In the genomic region with DNA sequence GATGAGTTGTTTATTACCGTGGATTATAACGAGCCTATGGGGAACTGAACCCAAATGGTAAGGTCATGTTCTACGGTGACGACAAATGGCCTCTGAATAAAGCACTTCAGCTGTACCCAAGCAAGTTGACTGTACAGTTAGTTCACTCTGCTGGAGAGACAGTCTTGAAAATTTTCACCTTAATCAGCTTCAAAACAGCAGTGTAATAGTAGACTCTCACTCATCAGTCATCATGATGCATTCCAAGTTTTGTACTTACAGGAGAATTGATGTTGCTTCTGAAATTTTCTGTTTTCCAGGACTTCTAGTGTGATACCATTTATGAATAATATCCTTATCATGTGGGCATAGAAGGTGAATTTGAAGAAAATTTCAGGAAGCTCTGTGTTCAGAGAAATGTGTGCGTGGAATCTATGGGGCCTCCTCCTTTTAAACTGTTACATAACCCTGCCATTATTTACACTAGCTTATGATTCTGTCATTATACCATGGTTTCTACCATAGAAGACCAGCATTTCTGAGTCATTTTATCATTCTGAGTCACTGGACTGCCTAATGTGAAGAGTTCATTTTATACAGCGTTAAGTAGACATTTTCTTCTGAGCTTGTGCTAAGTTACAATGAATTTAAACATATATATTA, we compare ENCODE assay signal across 14 cellular contexts.
DNase-seq lines count a peak whose midpoint lies in the region; ATAC-seq and TF ChIP-seq lines count a peak whose summit lies in the region.
"Had no signal": no experiment of that assay in that cellular context is flagged by ENCODE, and none has a peak within 500 bp of the region (broad histone marks: within the 10 kb centered on the region; RNA-seq: fewer than 3 reads in every experiment).

No MANE protein-coding gene starts in this region.

- H3K4me2 ChIP-seq in GM23248 (ENCODE audit: unreplicated experiment): peak overlapping the region; percentile 67

- H3K36me3 ChIP-seq in A673 (ENCODE audit: insufficient read depth, low read length, poor library complexity, severe bottlenecking): no peaks in the 10 kb centered on the region
- 0 out of 2 replicates have a peak, but pooled peaks cover 9% of the 10 kb centered on the region for H3K36me3 ChIP-seq in GM23248 (ENCODE audit: low read depth)
- peaks cover 0 to 3% of the 10 kb centered on the region in 2 donors for H3K36me3 ChIP-seq in aorta (ENCODE audit: control insufficient read depth in 1 of 2, insufficient read depth in 2 of 2, low read length in 1 of 2)
- H3K36me3 ChIP-seq in CD8-positive, alpha-beta memory T cell (ENCODE audit: insufficient read depth, low read length): no peaks in the 10 kb centered on the region
- H3K36me3 ChIP-seq: ovary had no signal

- H3K27me3 ChIP-seq in A673 (replicated peaks; ENCODE audit: insufficient read depth, low read depth, low read length, poor library complexity) (no peaks in the 10 kb centered on the region), GM23248 (replicated peaks; ENCODE audit: insufficient read depth) (no peaks in the 10 kb centered on the region), aorta (ENCODE audit: control insufficient read depth in 1 of 2, insufficient read depth in 2 of 2, low read length in 1 of 2) (no peaks in the 10 kb centered on the region)
- H3K27me3 ChIP-seq in CD8-positive, alpha-beta memory T cell (ENCODE audit: insufficient read depth, low read length, poor library complexity, severe bottlenecking): no peaks in the 10 kb centered on the region
- H3K27me3 ChIP-seq: ovary had no signal

- H3K4me1 ChIP-seq in A673 (ENCODE audit: insufficient read depth, low read length, poor library complexity, severe bottlenecking): peaks cover 32% of the 10 kb centered on the region
- peaks cover 50% of the 10 kb centered on the region for H3K4me1 ChIP-seq in GM23248 (ENCODE audit: insufficient read depth)
- H3K4me1 ChIP-seq in aorta (ENCODE audit: control insufficient read depth in 1 of 2, insufficient read depth in 2 of 2, low read length in 2 of 2): no peaks in the 10 kb centered on the region
- no peaks in the 10 kb centered on the region for H3K4me1 ChIP-seq in CD8-positive, alpha-beta memory T cell (ENCODE audit: insufficient read depth, low read length)

- POLR2A ChIA-PET in A673 (lab: Charles Lee; ENCODE audit: low non-redundant PET) (no interaction called here), RWPE1 (lab: Yijun Ruan, JAX; ENCODE audit: low non-redundant PET) (interaction anchor here (1.1 kb wide), 1 partner anchor 227 kb away, joined by 3 read pairs; no protein-coding TSS in a partner anchor)
- POLR2A ChIA-PET in CD8-positive, alpha-beta memory T cell (lab: Charles Lee): no interaction called here

- no peak for ATAC-seq in aorta (ENCODE audit: low FRiP score)
- ATAC-seq: left cardiac atrium had no signal

- H3K9me3 ChIP-seq in A673 (ENCODE audit: low read depth, low read length, poor library complexity, severe bottlenecking): no peaks in the 10 kb centered on the region
- no peaks in the 10 kb centered on the region for H3K9me3 ChIP-seq in GM23248 (ENCODE audit: low read depth)
- H3K9me3 ChIP-seq in aorta (ENCODE audit: control insufficient read depth, low read length): no peaks in the 10 kb centered on the region
- no peaks in the 10 kb centered on the region for H3K9me3 ChIP-seq in CD8-positive, alpha-beta memory T cell (ENCODE audit: low read length)
- H3K9me3 ChIP-seq: ovary had no signal

- no peak overlapping the region for H3K4me3 Mint-ChIP-seq in CD8-positive, alpha-beta memory T cell
- H3K4me3 Mint-ChIP-seq: CD4-positive, CD25-positive, alpha-beta regulatory T cell had no signal

- H3K4me1 Mint-ChIP-seq in CD8-positive, alpha-beta memory T cell: peaks cover 0 to 3% (median 0%) of the 10 kb centered on the region in 3 donors

- peaks cover 94% of the 10 kb centered on the region for H3K79me2 ChIP-seq in GM23248 (ENCODE audit: insufficient read depth)

- TF ChIP-seq CTCF in A673 (conservative IDR thresholded peaks at IDR 0.05; ENCODE audit: low read depth, low read length): no peak
- TF ChIP-seq CTCF in RWPE1 (conservative IDR thresholded peaks at IDR 0.05; ENCODE audit: low read depth): no peak

- intact Hi-C loops in A673 (cut with micrococcal nuclease; ENCODE audit: unreplicated experiment): no loop called here
- intact Hi-C loops in aorta (cut with DNase I): no loop called here

- no peak overlapping the region for H2AFZ ChIP-seq in GM23248

- whole genome bisulfite sequencing in GM23248 (ENCODE audit: low coverage in 1 of 2, low lambda C conversion rate in 2 of 2, missing lambda C conversion rate in 2 of 2), 2 experiments: 44 to 46% methylated on average over 6 of the region's 6 CpGs
- 86 to 87% methylated on average over 6 of the region's 6 CpGs for whole genome bisulfite sequencing in aorta, 2 donors

- H3F3A ChIP-seq in GM23248 (ENCODE audit: insufficient read depth): peaks cover 55% of the 10 kb centered on the region

- H3K4me3 ChIP-seq in A673 (ENCODE audit: low read depth, low read length, poor library complexity, severe bottlenecking) (no peak overlapping the region), GM23248 (no peak overlapping the region), aorta (ENCODE audit: low read length in 2 of 2) (no peak overlapping the region)
- H3K4me3 ChIP-seq in CD8-positive, alpha-beta memory T cell (ENCODE audit: low read length): no peak overlapping the region
- H3K4me3 ChIP-seq: ovary had no signal

- no TSS peak for BruUV-seq in A673 (replicated peaks; lab: Mats Ljungman, UMichigan)

- DNase-seq in A673 (ENCODE audit: low spot score): peak; percentile 44
- peak; percentile 89 for DNase-seq in GM23248
- peak; percentile 52 for DNase-seq in RWPE1 (ENCODE audit: low spot score)
- peak; percentile 88 for DNase-seq in fibroblast of peridontal ligament (ENCODE audit: extremely low read depth)
- no peak for DNase-seq in DMS79 treated with DMSO at 0.1 percent for 48 hours (lab: John Stamatoyannopoulos, UW)
- DNase-seq in aorta: no peak
- DNase-seq in CD8-positive, alpha-beta memory T cell: no peak
- no peak for DNase-seq in stimulated activated CD4-positive, alpha-beta T cell treated with anti-CD3 and anti-CD28 coated beads, Interleukin-4, amount 100 ng/mL, for 1 hour
- DNase-seq: effector CD8-positive, alpha-beta T cell; H7; left cardiac atrium; NCI-H446 treated with DMSO at 0.1 percent for 48 hours; ovary had no signal

- H3K36me3 Mint-ChIP-seq in CD8-positive, alpha-beta memory T cell: peaks cover 13 to 24% (median 22%) of the 10 kb centered on the region in 3 donors

- no peak overlapping the region for H3K27ac Mint-ChIP-seq in CD8-positive, alpha-beta memory T cell
- H3K27ac Mint-ChIP-seq: CD4-positive, CD25-positive, alpha-beta regulatory T cell had no signal

- in situ Hi-C loops in GM23248 (cut with MboI): no loop called here

- H3K27ac ChIP-seq in A673 (ENCODE audit: low read depth, low read length, poor library complexity, severe bottlenecking): no peak overlapping the region
- H3K27ac ChIP-seq in GM23248: peak overlapping the region; percentile 85
- no peak overlapping the region for H3K27ac ChIP-seq in RWPE1
- no peak overlapping the region for H3K27ac ChIP-seq in aorta (ENCODE audit: low read depth in 1 of 2, low read length in 2 of 2)
- H3K27ac ChIP-seq in CD8-positive, alpha-beta memory T cell (ENCODE audit: low read depth, low read length): no peak overlapping the region
- H3K27ac ChIP-seq: ovary had no signal

- no peaks in the 10 kb centered on the region for H3K27me3 Mint-ChIP-seq in CD8-positive, alpha-beta memory T cell
- H3K27me3 Mint-ChIP-seq: CD4-positive, CD25-positive, alpha-beta regulatory T cell had no signal

- H3K9me3 Mint-ChIP-seq in CD8-positive, alpha-beta memory T cell: no peaks in the 10 kb centered on the region

- H3K9ac ChIP-seq in GM23248: peak overlapping the region; percentile 36; the same call in 1 of the 2 replicates

- H3K9me2 ChIP-seq in GM23248 (ENCODE audit: insufficient read depth): no peaks in the 10 kb centered on the region

- 0 out of 2 replicates have a peak, but pooled peaks cover 4% of the 10 kb centered on the region for H4K20me1 ChIP-seq in GM23248 (ENCODE audit: insufficient read depth)

- CTCF ChIA-PET in A673 (lab: Charles Lee): no interaction called here
- CTCF ChIA-PET in RWPE1 (lab: Yijun Ruan, JAX): no interaction called here
- CTCF ChIA-PET in CD8-positive, alpha-beta memory T cell (lab: Charles Lee): no interaction called here

Comparison
In these comparisons a context has a peak if more than half of its experiments do, and no peak if none do; other contexts are left out.
1. DNase-seq: peak in A673 (single experiment), GM23248 (single experiment), RWPE1 (single experiment) and fibroblast of peridontal ligament (single experiment); none in DMS79 treated with DMSO at 0.1 percent for 48 hours (single experiment), aorta (0 of 2), CD8-positive, alpha-beta memory T cell (0 of 5) and stimulated activated CD4-positive, alpha-beta T cell treated with anti-CD3 and anti-CD28 coated beads, Interleukin-4, amount 100 ng/mL, for 1 hour (single experiment).